Comparison of ENCODE assay signal across 8 cellular contexts in the genomic region with DNA sequence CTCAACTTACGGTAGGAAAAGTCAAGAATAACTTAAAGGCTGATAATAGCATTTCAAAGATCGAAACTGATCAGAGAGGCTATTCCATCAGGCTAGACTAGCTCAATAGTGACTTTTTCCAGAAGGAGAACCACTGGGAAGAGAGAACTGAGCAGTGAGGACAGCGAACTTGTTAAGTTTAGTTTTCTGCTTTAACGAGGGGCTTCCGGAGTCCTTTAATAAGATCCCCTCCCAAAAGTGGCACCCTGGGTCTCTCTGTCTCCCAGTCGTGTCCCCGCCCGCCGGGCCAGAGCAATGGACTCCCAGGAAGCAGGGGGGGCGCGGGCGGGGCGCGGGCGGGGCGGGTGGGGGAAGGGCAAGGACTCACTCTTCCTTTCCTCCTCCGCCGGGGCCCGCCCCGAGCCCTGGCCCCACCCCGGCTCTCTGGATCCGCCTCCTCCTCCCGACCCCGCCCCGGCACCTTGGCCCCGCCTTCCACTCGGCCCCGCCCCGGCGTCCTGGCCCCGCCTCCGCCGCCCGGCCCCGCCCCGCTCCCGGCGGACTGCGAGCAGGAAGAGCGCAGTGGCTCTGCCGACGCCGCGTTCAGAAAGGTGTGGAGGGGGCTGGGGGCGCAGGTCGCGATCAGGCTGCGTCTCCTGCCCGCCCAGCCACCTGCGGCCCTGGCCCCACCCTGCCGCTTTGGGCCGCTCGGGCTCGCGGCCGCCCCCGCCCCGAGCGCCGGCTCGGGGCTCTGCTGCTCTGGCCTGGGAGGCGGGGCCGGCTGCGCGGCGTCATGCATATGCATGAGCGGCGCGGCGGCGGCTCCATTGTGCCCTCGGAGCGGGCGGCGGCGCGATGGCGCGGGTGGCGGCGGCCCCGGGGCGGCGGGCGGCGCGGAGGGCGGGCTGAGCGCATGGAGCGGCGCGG. TPM values are rescaled to one million over a fixed set of nuclear protein-coding genes. Genes with fewer than 3 reads are reported as not detected.
DNase-seq lines count a peak whose midpoint lies in the region; ATAC-seq and TF ChIP-seq lines count a peak whose summit lies in the region.

A gene with protein sequence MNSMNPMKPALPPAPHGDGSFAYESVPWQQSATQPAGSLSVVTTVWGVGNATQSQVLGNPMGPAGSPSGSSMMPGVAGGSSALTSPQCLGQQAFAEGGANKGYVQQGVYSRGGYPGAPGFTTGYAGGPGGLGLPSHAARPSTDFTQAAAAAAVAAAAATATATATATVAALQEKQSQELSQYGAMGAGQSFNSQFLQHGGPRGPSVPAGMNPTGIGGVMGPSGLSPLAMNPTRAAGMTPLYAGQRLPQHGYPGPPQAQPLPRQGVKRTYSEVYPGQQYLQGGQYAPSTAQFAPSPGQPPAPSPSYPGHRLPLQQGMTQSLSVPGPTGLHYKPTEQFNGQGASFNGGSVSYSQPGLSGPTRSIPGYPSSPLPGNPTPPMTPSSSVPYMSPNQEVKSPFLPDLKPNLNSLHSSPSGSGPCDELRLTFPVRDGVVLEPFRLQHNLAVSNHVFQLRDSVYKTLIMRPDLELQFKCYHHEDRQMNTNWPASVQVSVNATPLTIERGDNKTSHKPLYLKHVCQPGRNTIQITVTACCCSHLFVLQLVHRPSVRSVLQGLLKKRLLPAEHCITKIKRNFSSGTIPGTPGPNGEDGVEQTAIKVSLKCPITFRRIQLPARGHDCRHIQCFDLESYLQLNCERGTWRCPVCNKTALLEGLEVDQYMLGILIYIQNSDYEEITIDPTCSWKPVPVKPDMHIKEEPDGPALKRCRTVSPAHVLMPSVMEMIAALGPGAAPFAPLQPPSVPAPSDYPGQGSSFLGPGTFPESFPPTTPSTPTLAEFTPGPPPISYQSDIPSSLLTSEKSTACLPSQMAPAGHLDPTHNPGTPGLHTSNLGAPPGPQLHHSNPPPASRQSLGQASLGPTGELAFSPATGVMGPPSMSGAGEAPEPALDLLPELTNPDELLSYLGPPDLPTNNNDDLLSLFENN (plus strand): TSS at position 806 of the 906 bp plus-strand sequence. CDS start 7,403 bp downstream, outside the sequence.

- peak within 1 kb of the TSS; percentile 94 for H3K4me3 ChIP-seq in GM06990 (replicated peaks; ENCODE audit: low read depth, low read length)
- peak within 1 kb of the TSS; percentile 82 for H3K4me3 ChIP-seq in suprapubic skin

- peaks cover 33% of the 10 kb centered on the region for H3K4me1 ChIP-seq in suprapubic skin

- H3K27ac Mint-ChIP-seq in activated naive CD4-positive, alpha-beta T cell treated with anti-CD3 and anti-CD28 coated beads, Interleukin-2, amount 50 U/mL, for 72 hours, result peak within 1 kb of the TSS; percentile 90 to 91

- ATAC-seq in HG02571 (IDR thresholded peaks at IDR 0.05; ENCODE audit: unreplicated experiment) (peak; percentile 61), omental fat pad (ENCODE audit: low FRiP score) (peak; percentile 98)
- peak; percentile 81 to 89 for ATAC-seq in activated naive CD4-positive, alpha-beta T cell treated with anti-CD3 and anti-CD28 coated beads, Interleukin-2, amount 50 U/mL, for 72 hours

- H3K36me3 ChIP-seq in GM06990 (ENCODE audit: control insufficient read depth, insufficient read depth, low read length) (0 out of 2 replicates have a peak, but pooled peaks cover 2% of the 10 kb centered on the region), suprapubic skin (no peaks in the 10 kb centered on the region)

- peaks cover 18% of the 10 kb centered on the region in 2 donors for H3K36me3 Mint-ChIP-seq in activated naive CD4-positive, alpha-beta T cell treated with anti-CD3 and anti-CD28 coated beads, Interleukin-2, amount 50 U/mL, for 72 hours

- DNase-seq in GM06990 (ENCODE audit: extremely low read depth, insufficient read length) (peak; percentile 91), NCI-H1092 treated with DMSO at 0.1 percent for 48 hours (lab: John Stamatoyannopoulos, UW) (peak; percentile 92), SKM-1 treated with dmso at 0.1 percent for 144 hours (lab: John Stamatoyannopoulos, UW; ENCODE audit: unreplicated experiment) (peak; percentile 64), glomerular endothelial cell (ENCODE audit: extremely low read depth, low read depth, low spot score) (no peak), omental fat pad (ENCODE audit: low spot score) (peak; percentile 84), suprapubic skin (ENCODE audit: low spot score in 2 of 2) (peak; percentile 95 to 96)
- DNase-seq in activated naive CD4-positive, alpha-beta T cell treated with anti-CD3 and anti-CD28 coated beads, Interleukin-2, amount 50 U/mL, for 72 hours (ENCODE audit: low spot score in 2 of 2), result peak; percentile 91 to 94

- H3K9me3 ChIP-seq in suprapubic skin, result no peaks in the 10 kb centered on the region

- peak within 1 kb of the TSS; percentile 98 for H3K27ac ChIP-seq in suprapubic skin

- TF ChIP-seq CTCF in GM06990 (IDR thresholded peaks at IDR 0.05; ENCODE audit: insufficient read depth, low read length, poor library complexity, severe bottlenecking), result no peak
- TF ChIP-seq CTCF in omental fat pad (IDR thresholded peaks at IDR 0.05), result no peak
- TF ChIP-seq CTCF in suprapubic skin (IDR thresholded peaks at IDR 0.05), result no peak

- peak; percentile 38 to 60 for TF ChIP-seq POLR2A in suprapubic skin (IDR thresholded peaks at IDR 0.05)

- 2% methylated on average over 12 of the region's 92 CpGs for WGBS in suprapubic skin

- no peaks in the 10 kb centered on the region for H3K9me3 Mint-ChIP-seq in activated naive CD4-positive, alpha-beta T cell treated with anti-CD3 and anti-CD28 coated beads, Interleukin-2, amount 50 U/mL, for 72 hours

- H3K27me3 ChIP-seq in GM06990 (replicated peaks; ENCODE audit: control insufficient read depth, insufficient read depth, low read length), result no peaks in the 10 kb centered on the region
- H3K27me3 ChIP-seq in suprapubic skin, result no peaks in the 10 kb centered on the region

- no peak for TF ChIP-seq EP300 in suprapubic skin (IDR thresholded peaks at IDR 0.05)

RNA-seq across cellular contexts. Expression of the gene that starts here (rescaled TPM):
- total RNA-seq in activated naive CD4-positive, alpha-beta T cell treated with anti-CD3 and anti-CD28 coated beads, Interleukin-2, amount 50 U/mL, for 72 hours, result 100 to 1,000 TPM; 124 to 176 TPM
- total RNA-seq in glomerular endothelial cell (32.2 and 49.0 TPM in 2 replicates), omental fat pad (10 to 100 TPM; 13.5 to 26.3 (median 15.3) TPM), suprapubic skin (10 to 100 TPM; 26.4 to 97.8 (median 38.4) TPM)
